In genomic region chr19:50197348-50197747, GRCh38 we compare ENCODE assay signal across 12 cellular contexts. TPM values are rescaled to one million over a fixed set of nuclear protein-coding genes. Genes with fewer than 3 reads are reported as not detected.
"Had no signal": no experiment of that assay in that cellular context is flagged by ENCODE, and none has a peak within 500 bp of the region (broad histone marks: within the 10 kb centered on the region; RNA-seq: fewer than 3 reads in every experiment).

No MANE protein-coding gene starts in this region.

- H3K27ac Mint-ChIP-seq: HFFc6, IgD-negative memory B cell had no signal

- ATAC-seq: HCT116, HepG2 had no signal

- H3K9me3 ChIP-seq: HAP-1 had no signal

- H3K4me3 ChIP-seq: GM23248, HAP-1 had no signal

- H3K4me1 ChIP-seq: HAP-1 had no signal

- H3K27ac ChIP-seq: GM23248, HL-60 had no signal

- H3K4me3 Mint-ChIP-seq: HFFc6, IgD-negative memory B cell had no signal

- H3K36me3 ChIP-seq: HAP-1 had no signal

- DNase-seq: GM23248, GOT3, H7, HFFc6, KG1 had no signal

RNA-seq across cellular contexts. Expression of gene MYH14, which starts 6.1 kb away (rescaled TPM):
- total RNA-seq: GM23248, HT1080 had no signal

RNA-seq across cellular contexts. Expression of gene IZUMO2, which starts 34.3 kb away (rescaled TPM):
- total RNA-seq: GM23248, H4, H7, HepG2, HFFc6, HT1080 had no signal
